In genomic region chr22:25318081-25318823, GRCh38 we compare ENCODE assay signal across 34 cellular contexts.
"Had no signal": no experiment of that assay in that cellular context is flagged by ENCODE, and none has a peak within 500 bp of the region (broad histone marks: within the 10 kb centered on the region; RNA-seq: fewer than 3 reads in every experiment).

No MANE protein-coding gene starts in this region.

- H3K27me3 ChIP-seq: brain microvascular endothelial cell, Peyer's patch had no signal

- H3K4me3 Mint-ChIP-seq: activated CD4-positive, alpha-beta T cell treated with anti-CD3 and anti-CD28 coated beads, Interleukin-2, amount 10 ng/mL, durations not matched to agents 24 days and 14 days; activated CD8-positive, alpha-beta T cell treated with anti-CD3 and anti-CD28 coated beads for 36 hours; activated naive CD8-positive, alpha-beta T cell treated with anti-CD3 and anti-CD28 coated beads for 36 hours; activated T-cell treated with anti-CD3 and anti-CD28 coated beads, Interleukin-2, amount 50 U/mL, for 72 hours; activated T-helper 17 cell treated with anti-CD3 and anti-CD28 coated beads, Interleukin-2, amount 50 U/mL, for 72 hours had no signal

- DNase-seq: activated CD4-positive, alpha-beta T cell treated with anti-CD3 and anti-CD28 coated beads, Interleukin-2, amount 10 ng/mL, durations not matched to agents 24 days and 14 days; activated CD4-positive, alpha-beta T cell treated with anti-CD3 and anti-CD28 coated beads, Interleukin-2, amount 50 U/mL, for 4 hours; activated CD4-positive, CD25-positive, alpha-beta regulatory T cell; activated CD8-positive, alpha-beta T cell treated with anti-CD3 and anti-CD28 coated beads for 36 hours; activated effector memory CD4-positive, alpha-beta T cell treated with anti-CD3 and anti-CD28 coated beads, Interleukin-2, amount 50 U/mL, for 16 hours; activated naive CD4-positive, alpha-beta T cell; activated naive CD4-positive, alpha-beta T cell treated with anti-CD3 and anti-CD28 coated beads, Interleukin-2, amount 50 U/mL, for 16 hours; activated naive CD8-positive, alpha-beta T cell treated with anti-CD3 and anti-CD28 coated beads for 36 hours; activated T-cell treated with anti-CD3 and anti-CD28 coated beads, Interleukin-2, amount 50 U/mL, for 1 hour; activated T-cell treated with anti-CD3 and anti-CD28 coated beads, Interleukin-2, amount 50 U/mL, for 72 hours; amniotic stem cell; aorta; brain microvascular endothelial cell; MM.1S; NCI-H1092 treated with DMSO at 0.1 percent for 48 hours; NCI-H1417; NCI-H146; NCI-H187; NCI-H2029 treated with DMSO at 0.1 percent for 48 hours; NCI-H2107; NCI-H2171; NCI-H510A; NCI-H526; NCI-H748 treated with DMSO at 0.1 percent for 48 hours; NK-92 treated with Interleukin-12 subunit alpha and Interleukin-12 subunit beta, amount 100 ng/mL, for 24 hours; PC-3; Peyer's patch; T1000; WERI-Rb-1 had no signal

- H3K4me2 ChIP-seq: KMS-11 had no signal

- H3K27ac ChIP-seq: brain microvascular endothelial cell, KMS-11, Peyer's patch, RWPE1, SK-N-MC, WERI-Rb-1 had no signal

- H3K9ac ChIP-seq: KMS-11 had no signal

- H3K9me3 Mint-ChIP-seq: activated CD4-positive, alpha-beta T cell treated with anti-CD3 and anti-CD28 coated beads, Interleukin-2, amount 10 ng/mL, durations not matched to agents 24 days and 14 days; activated CD8-positive, alpha-beta T cell treated with anti-CD3 and anti-CD28 coated beads for 36 hours; activated naive CD8-positive, alpha-beta T cell treated with anti-CD3 and anti-CD28 coated beads for 36 hours; activated T-cell treated with anti-CD3 and anti-CD28 coated beads, Interleukin-2, amount 50 U/mL, for 72 hours; activated T-helper 17 cell treated with anti-CD3 and anti-CD28 coated beads, Interleukin-2, amount 50 U/mL, for 72 hours had no signal

- H3K4me1 ChIP-seq: Peyer's patch had no signal

- H3K27ac Mint-ChIP-seq: activated CD4-positive, alpha-beta T cell treated with anti-CD3 and anti-CD28 coated beads, Interleukin-2, amount 10 ng/mL, durations not matched to agents 24 days and 14 days; activated CD8-positive, alpha-beta T cell treated with anti-CD3 and anti-CD28 coated beads for 36 hours; activated naive CD8-positive, alpha-beta T cell treated with anti-CD3 and anti-CD28 coated beads for 36 hours; activated T-cell treated with anti-CD3 and anti-CD28 coated beads, Interleukin-2, amount 50 U/mL, for 72 hours; activated T-helper 17 cell treated with anti-CD3 and anti-CD28 coated beads, Interleukin-2, amount 50 U/mL, for 72 hours had no signal

- H3K4me3 ChIP-seq: Peyer's patch, SK-N-MC had no signal

- H3K36me3 Mint-ChIP-seq: activated naive CD8-positive, alpha-beta T cell treated with anti-CD3 and anti-CD28 coated beads for 36 hours had no signal

- H3K9me3 ChIP-seq: Peyer's patch had no signal

- H3K36me3 ChIP-seq: brain microvascular endothelial cell, Peyer's patch, WERI-Rb-1 had no signal

- H3K4me1 Mint-ChIP-seq: activated CD4-positive, alpha-beta T cell treated with anti-CD3 and anti-CD28 coated beads, Interleukin-2, amount 10 ng/mL, durations not matched to agents 24 days and 14 days; activated naive CD8-positive, alpha-beta T cell treated with anti-CD3 and anti-CD28 coated beads for 36 hours; activated T-helper 17 cell treated with anti-CD3 and anti-CD28 coated beads, Interleukin-2, amount 50 U/mL, for 72 hours had no signal

- ATAC-seq: activated CD8-positive, alpha-beta T cell treated with anti-CD3 and anti-CD28 coated beads for 36 hours; activated T-cell treated with anti-CD3 and anti-CD28 coated beads, Interleukin-2, amount 50 U/mL, for 72 hours; activated T-helper 17 cell treated with anti-CD3 and anti-CD28 coated beads, Interleukin-2, amount 50 U/mL, for 72 hours; PC-3; Right ventricle myocardium inferior had no signal

- H3K27me3 Mint-ChIP-seq: activated naive CD8-positive, alpha-beta T cell treated with anti-CD3 and anti-CD28 coated beads for 36 hours had no signal
